ENCODE assay signal across 1 cellular context in genomic region chr2:47297767-47298401, GRCh38.
TF ChIP-seq lines count a peak whose summit lies in the region.

No MANE protein-coding gene starts in this region.

TF ChIP-seq in K562, 482 proteins besides CTCF, POLR2A, EP300 and RAD21 (continued from another document and continues in another):
- TF ChIP-seq E2F4 (CRISPR knock-in tag; IDR thresholded peaks at IDR 0.05; ENCODE audit: low read depth) (no peak), ZNF445 (CRISPR knock-in tag; IDR thresholded peaks at IDR 0.05; ENCODE audit: low read depth) (peak; percentile 73; the same call in 1 of the 2 replicates), E2F8 (IDR thresholded peaks at IDR 0.05; ENCODE audit: low read depth, partially characterized antibody) (no peak), CBFA2T2 (conservative IDR thresholded peaks at IDR 0.05) (no peak), GTF2E2 (tag; IDR thresholded peaks at IDR 0.05) (peak; percentile 95), SETDB1 (IDR thresholded peaks at IDR 0.05; ENCODE audit: low read length) (no peak), SAFB (IDR thresholded peaks at IDR 0.05; ENCODE audit: borderline replicate concordance, low read depth, low read length) (no peak), ZNF507 (tag; conservative IDR thresholded peaks at IDR 0.05) (peak; percentile 39), ZKSCAN3 (CRISPR knock-in tag; IDR thresholded peaks at IDR 0.05) (peak; percentile 46; the same call in 1 of the 2 replicates), ARHGAP35 (IDR thresholded peaks at IDR 0.05; ENCODE audit: partially characterized antibody) (no peak), LCOR (CRISPR knock-in tag; IDR thresholded peaks at IDR 0.05) (0 out of 2 replicates have a peak, but pooled peaks have one; percentile 47), ZNF217 (CRISPR knock-in tag; IDR thresholded peaks at IDR 0.05) (no peak), SMARCC2 (IDR thresholded peaks at IDR 0.05; ENCODE audit: low read depth) (no peak), NCOA6 (IDR thresholded peaks at IDR 0.05) (no peak), MCM3 (IDR thresholded peaks at IDR 0.05) (no peak), AFF1 (IDR thresholded peaks at IDR 0.05; ENCODE audit: low read depth in 1 of 2, partially characterized antibody in 2 of 2) (no peak), ZNF282 (CRISPR knock-in tag; IDR thresholded peaks at IDR 0.05) (no peak), CREB3 (tag; conservative IDR thresholded peaks at IDR 0.05; ENCODE audit: low read depth) (peak; percentile 99), MXI1 (IDR thresholded peaks at IDR 0.05; ENCODE audit: low read depth, low read length) (0 out of 2 replicates have a peak, but pooled peaks have one; percentile 60), ZBED1 (IDR thresholded peaks at IDR 0.05) (no peak), SIN3B (IDR thresholded peaks at IDR 0.05; ENCODE audit: low read depth) (no peak), HDAC3 (IDR thresholded peaks at IDR 0.05; ENCODE audit: borderline replicate concordance, partially characterized antibody) (no peak), CXXC5 (CRISPR knock-in tag; IDR thresholded peaks at IDR 0.05) (peak; percentile 95), CREM (IDR thresholded peaks at IDR 0.05; ENCODE audit: low read depth) (no peak), ZNF224 (CRISPR knock-in tag; IDR thresholded peaks at IDR 0.05) (no peak), DACH1 (IDR thresholded peaks at IDR 0.05; ENCODE audit: partially characterized antibody) (no peak), SMARCB1 (IDR thresholded peaks at IDR 0.05; ENCODE audit: insufficient read length, low read depth) (no peak), U2AF1 (optimal IDR thresholded peaks at IDR 0.05; ENCODE audit: low read depth, low read length) (no peak), TOE1 (IDR thresholded peaks at IDR 0.05; ENCODE audit: borderline replicate concordance) (no peak), TOE1 (CRISPR knock-in tag; IDR thresholded peaks at IDR 0.05; ENCODE audit: borderline replicate concordance, low read depth) (no peak), CTBP1 (IDR thresholded peaks at IDR 0.05; ENCODE audit: borderline replicate concordance) (no peak), MYBL2 (IDR thresholded peaks at IDR 0.05; ENCODE audit: low read depth) (no peak), MYBL2 (CRISPR knock-in tag; IDR thresholded peaks at IDR 0.05; ENCODE audit: borderline replicate concordance) (no peak), DIDO1 (tag; IDR thresholded peaks at IDR 0.05; ENCODE audit: low read depth) (peak; percentile 88), SP2 (IDR thresholded peaks at IDR 0.05; ENCODE audit: extremely low read depth, low read depth, low read length, poor library complexity, severe bottlenecking) (no peak), ELK3 (CRISPR knock-in tag; IDR thresholded peaks at IDR 0.05) (peak; percentile 76; the same call in 1 of the 2 replicates), ETV6 (IDR thresholded peaks at IDR 0.05; ENCODE audit: borderline replicate concordance in 1 of 2, low read depth in 2 of 2, low read length in 1 of 2) (no peak), ETV6 (CRISPR knock-in tag; IDR thresholded peaks at IDR 0.05; ENCODE audit: borderline replicate concordance) (no peak), ILF3 (IDR thresholded peaks at IDR 0.05; ENCODE audit: borderline replicate concordance) (no peak), POLR3A (IDR thresholded peaks at IDR 0.05; ENCODE audit: borderline replicate concordance, extremely low read depth, insufficient read depth, insufficient read length) (no peak), HDAC2 (IDR thresholded peaks at IDR 0.05) (peak; percentile 20; the same call in 1 of the 2 replicates), SMARCA4 (IDR thresholded peaks at IDR 0.05) (no peak), TEAD1 (CRISPR knock-in tag; IDR thresholded peaks at IDR 0.05) (peak in 1 of 2 experiments; percentile 98; a peak in 2 of 4 replicates), HNRNPK (IDR thresholded peaks at IDR 0.05; ENCODE audit: low read depth, low read length, poor library complexity, severe bottlenecking) (no peak), BRF1 (IDR thresholded peaks at IDR 0.05; ENCODE audit: borderline replicate concordance, extremely low read depth, insufficient read length) (no peak), ILK (tag; IDR thresholded peaks at IDR 0.05; ENCODE audit: borderline replicate concordance, low read depth) (peak; percentile 94), ZNF778 (CRISPR knock-in tag; IDR thresholded peaks at IDR 0.05) (no peak), NFIC (IDR thresholded peaks at IDR 0.05) (no peak), ZBTB34 (CRISPR knock-in tag; IDR thresholded peaks at IDR 0.05) (peak; percentile 92), PURB (CRISPR knock-in tag; IDR thresholded peaks at IDR 0.05; ENCODE audit: low read depth) (no peak), TGIF2 (CRISPR knock-in tag; IDR thresholded peaks at IDR 0.05) (no peak), KDM4B (IDR thresholded peaks at IDR 0.05; ENCODE audit: borderline replicate concordance in 2 of 2, low read depth in 1 of 2) (no peak)
- TF ChIP-seq, protein P1, sequence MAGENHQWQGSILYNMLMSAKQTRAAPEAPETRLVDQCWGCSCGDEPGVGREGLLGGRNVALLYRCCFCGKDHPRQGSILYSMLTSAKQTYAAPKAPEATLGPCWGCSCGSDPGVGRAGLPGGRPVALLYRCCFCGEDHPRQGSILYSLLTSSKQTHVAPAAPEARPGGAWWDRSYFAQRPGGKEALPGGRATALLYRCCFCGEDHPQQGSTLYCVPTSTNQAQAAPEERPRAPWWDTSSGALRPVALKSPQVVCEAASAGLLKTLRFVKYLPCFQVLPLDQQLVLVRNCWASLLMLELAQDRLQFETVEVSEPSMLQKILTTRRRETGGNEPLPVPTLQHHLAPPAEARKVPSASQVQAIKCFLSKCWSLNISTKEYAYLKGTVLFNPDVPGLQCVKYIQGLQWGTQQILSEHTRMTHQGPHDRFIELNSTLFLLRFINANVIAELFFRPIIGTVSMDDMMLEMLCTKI (IDR thresholded peaks at IDR 0.05; ENCODE audit: partially characterized antibody): no peak
- TF ChIP-seq, protein P2, sequence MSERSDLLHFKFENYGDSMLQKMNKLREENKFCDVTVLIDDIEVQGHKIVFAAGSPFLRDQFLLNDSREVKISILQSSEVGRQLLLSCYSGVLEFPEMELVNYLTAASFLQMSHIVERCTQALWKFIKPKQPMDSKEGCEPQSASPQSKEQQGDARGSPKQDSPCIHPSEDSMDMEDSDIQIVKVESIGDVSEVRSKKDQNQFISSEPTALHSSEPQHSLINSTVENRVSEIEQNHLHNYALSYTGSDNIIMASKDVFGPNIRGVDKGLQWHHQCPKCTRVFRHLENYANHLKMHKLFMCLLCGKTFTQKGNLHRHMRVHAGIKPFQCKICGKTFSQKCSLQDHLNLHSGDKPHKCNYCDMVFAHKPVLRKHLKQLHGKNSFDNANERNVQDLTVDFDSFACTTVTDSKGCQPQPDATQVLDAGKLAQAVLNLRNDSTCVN (CRISPR knock-in tag; IDR thresholded peaks at IDR 0.05): peak; percentile 94
- TF ChIP-seq, protein P3, sequence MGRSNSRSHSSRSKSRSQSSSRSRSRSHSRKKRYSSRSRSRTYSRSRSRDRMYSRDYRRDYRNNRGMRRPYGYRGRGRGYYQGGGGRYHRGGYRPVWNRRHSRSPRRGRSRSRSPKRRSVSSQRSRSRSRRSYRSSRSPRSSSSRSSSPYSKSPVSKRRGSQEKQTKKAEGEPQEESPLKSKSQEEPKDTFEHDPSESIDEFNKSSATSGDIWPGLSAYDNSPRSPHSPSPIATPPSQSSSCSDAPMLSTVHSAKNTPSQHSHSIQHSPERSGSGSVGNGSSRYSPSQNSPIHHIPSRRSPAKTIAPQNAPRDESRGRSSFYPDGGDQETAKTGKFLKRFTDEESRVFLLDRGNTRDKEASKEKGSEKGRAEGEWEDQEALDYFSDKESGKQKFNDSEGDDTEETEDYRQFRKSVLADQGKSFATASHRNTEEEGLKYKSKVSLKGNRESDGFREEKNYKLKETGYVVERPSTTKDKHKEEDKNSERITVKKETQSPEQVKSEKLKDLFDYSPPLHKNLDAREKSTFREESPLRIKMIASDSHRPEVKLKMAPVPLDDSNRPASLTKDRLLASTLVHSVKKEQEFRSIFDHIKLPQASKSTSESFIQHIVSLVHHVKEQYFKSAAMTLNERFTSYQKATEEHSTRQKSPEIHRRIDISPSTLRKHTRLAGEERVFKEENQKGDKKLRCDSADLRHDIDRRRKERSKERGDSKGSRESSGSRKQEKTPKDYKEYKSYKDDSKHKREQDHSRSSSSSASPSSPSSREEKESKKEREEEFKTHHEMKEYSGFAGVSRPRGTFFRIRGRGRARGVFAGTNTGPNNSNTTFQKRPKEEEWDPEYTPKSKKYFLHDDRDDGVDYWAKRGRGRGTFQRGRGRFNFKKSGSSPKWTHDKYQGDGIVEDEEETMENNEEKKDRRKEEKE (IDR thresholded peaks at IDR 0.05; ENCODE audit: borderline replicate concordance in 1 of 2, control insufficient read depth in 1 of 2, low read depth in 2 of 2, low read length in 1 of 2): no peak
